Comparison of ENCODE assay signal across 33 cellular contexts in the genomic region with DNA sequence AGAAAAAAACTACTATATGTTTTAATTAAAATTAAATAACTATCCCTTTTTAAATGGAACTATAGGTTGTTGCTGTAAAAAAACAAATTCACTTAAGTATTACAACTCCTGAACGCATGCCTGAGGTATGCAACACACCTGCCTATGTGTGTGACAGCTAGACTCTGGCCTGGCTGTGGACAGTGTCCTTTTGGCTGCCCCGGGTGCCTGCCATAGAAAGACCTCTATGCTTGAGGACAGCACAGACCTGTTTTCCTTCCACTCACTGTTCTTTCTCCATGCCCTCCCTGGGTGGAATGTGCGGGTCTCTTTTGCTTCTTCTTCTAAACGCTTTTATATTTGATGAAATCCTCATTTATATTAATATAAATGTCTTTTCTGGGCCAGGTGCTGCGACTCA.
"Had no signal": no experiment of that assay in that cellular context is flagged by ENCODE, and none has a peak within 500 bp of the region (broad histone marks: within the 10 kb centered on the region; RNA-seq: fewer than 3 reads in every experiment).

No MANE protein-coding gene starts in this region.

- FAIRE-seq: TTC549 had no signal

- H3K36me3 ChIP-seq: ascending aorta, brain microvascular endothelial cell, breast epithelium had no signal

- H3K27me3 ChIP-seq: ascending aorta, brain microvascular endothelial cell, breast epithelium had no signal

- ATAC-seq: activated CD8-positive, alpha-beta memory T cell treated with anti-CD3 and anti-CD28 coated beads, Interleukin-2, amount 10 ng/mL, durations not matched to agents 7 days and 5 days; activated CD8-positive, alpha-beta T cell treated with anti-CD3 and anti-CD28 coated beads for 36 hours; activated naive CD8-positive, alpha-beta T cell treated with anti-CD3 and anti-CD28 coated beads, Interleukin-2, amount 50 U/mL, for 24 hours; T-helper 17 cell had no signal

- H3K4me1 ChIP-seq: ascending aorta, breast epithelium had no signal

- H3K9me3 ChIP-seq: ascending aorta, breast epithelium had no signal

- H3K4me3 ChIP-seq: ascending aorta, breast epithelium had no signal

- H3K4me3 Mint-ChIP-seq: activated B cell treated with CpG ODN at 0.5 μM for 24 hours; activated CD4-positive, alpha-beta memory T cell treated with anti-CD3 and anti-CD28 coated beads for 36 hours; activated CD4-positive, alpha-beta T cell treated with anti-CD3 and anti-CD28 coated beads, Interleukin-2, amount 10 ng/mL, durations not matched to agents 24 days and 14 days; activated CD8-positive, alpha-beta memory T cell treated with anti-CD3 and anti-CD28 coated beads, Interleukin-2, amount 10 ng/mL, durations not matched to agents 7 days and 5 days; activated CD8-positive, alpha-beta T cell treated with anti-CD3 and anti-CD28 coated beads for 36 hours; activated naive CD4-positive, alpha-beta T cell treated with anti-CD3 and anti-CD28 coated beads, Interleukin-2, amount 10 ng/mL, durations not matched to agents 7 days and 5 days; activated naive CD4-positive, alpha-beta T cell treated with anti-CD3 and anti-CD28 coated beads, Interleukin-2, amount 50 U/mL, for 24 hours; activated naive CD8-positive, alpha-beta T cell; activated naive CD8-positive, alpha-beta T cell treated with anti-CD3 and anti-CD28 coated beads, Interleukin-2, amount 10 ng/mL, durations not matched to agents 7 days and 5 days; activated naive CD8-positive, alpha-beta T cell treated with anti-CD3 and anti-CD28 coated beads, Interleukin-2, amount 50 U/mL, for 24 hours; activated T-cell treated with anti-CD3 and anti-CD28 coated beads, Interleukin-2, amount 50 U/mL, for 24 hours; T-helper 17 cell had no signal

- H3K4me1 Mint-ChIP-seq: activated naive CD4-positive, alpha-beta T cell treated with anti-CD3 and anti-CD28 coated beads, Interleukin-2, amount 50 U/mL, for 24 hours; activated naive CD8-positive, alpha-beta T cell treated with anti-CD3 and anti-CD28 coated beads, Interleukin-2, amount 50 U/mL, for 24 hours had no signal

- H3K27ac Mint-ChIP-seq: activated B cell treated with CpG ODN at 0.5 μM for 24 hours; activated CD4-positive, alpha-beta memory T cell treated with anti-CD3 and anti-CD28 coated beads for 36 hours; activated CD4-positive, alpha-beta T cell treated with anti-CD3 and anti-CD28 coated beads, Interleukin-2, amount 10 ng/mL, durations not matched to agents 24 days and 14 days; activated CD8-positive, alpha-beta memory T cell treated with anti-CD3 and anti-CD28 coated beads, Interleukin-2, amount 10 ng/mL, durations not matched to agents 7 days and 5 days; activated CD8-positive, alpha-beta T cell treated with anti-CD3 and anti-CD28 coated beads for 36 hours; activated naive CD4-positive, alpha-beta T cell treated with anti-CD3 and anti-CD28 coated beads, Interleukin-2, amount 10 ng/mL, durations not matched to agents 7 days and 5 days; activated naive CD4-positive, alpha-beta T cell treated with anti-CD3 and anti-CD28 coated beads, Interleukin-2, amount 50 U/mL, for 24 hours; activated naive CD8-positive, alpha-beta T cell; activated naive CD8-positive, alpha-beta T cell treated with anti-CD3 and anti-CD28 coated beads, Interleukin-2, amount 10 ng/mL, durations not matched to agents 7 days and 5 days; activated naive CD8-positive, alpha-beta T cell treated with anti-CD3 and anti-CD28 coated beads, Interleukin-2, amount 50 U/mL, for 24 hours; activated T-cell treated with anti-CD3 and anti-CD28 coated beads, Interleukin-2, amount 50 U/mL, for 24 hours; activated T-helper 2 cell treated with anti-CD3 and anti-CD28 coated beads, Interferon-gamma antibody, Interleukin-2, Interleukin-4, amounts not matched to agents 10 μg/mL and 5 μg/mL and 100 μg/mL, durations not matched to agents 14 hours and 24 hours and 36 hours had no signal

- H3K9me3 Mint-ChIP-seq: activated B cell treated with CpG ODN at 0.5 μM for 24 hours; activated CD4-positive, alpha-beta memory T cell treated with anti-CD3 and anti-CD28 coated beads for 36 hours; activated CD4-positive, alpha-beta T cell treated with anti-CD3 and anti-CD28 coated beads, Interleukin-2, amount 10 ng/mL, durations not matched to agents 24 days and 14 days; activated CD8-positive, alpha-beta T cell treated with anti-CD3 and anti-CD28 coated beads for 36 hours; activated naive CD4-positive, alpha-beta T cell treated with anti-CD3 and anti-CD28 coated beads, Interleukin-2, amount 10 ng/mL, durations not matched to agents 7 days and 5 days; activated naive CD4-positive, alpha-beta T cell treated with anti-CD3 and anti-CD28 coated beads, Interleukin-2, amount 50 U/mL, for 24 hours; activated naive CD8-positive, alpha-beta T cell treated with anti-CD3 and anti-CD28 coated beads, Interleukin-2, amount 10 ng/mL, durations not matched to agents 7 days and 5 days; activated naive CD8-positive, alpha-beta T cell treated with anti-CD3 and anti-CD28 coated beads, Interleukin-2, amount 50 U/mL, for 24 hours; activated T-cell treated with anti-CD3 and anti-CD28 coated beads, Interleukin-2, amount 50 U/mL, for 24 hours; activated T-helper 2 cell treated with anti-CD3 and anti-CD28 coated beads, Interferon-gamma antibody, Interleukin-2, Interleukin-4, amounts not matched to agents 10 μg/mL and 5 μg/mL and 100 μg/mL, durations not matched to agents 14 hours and 24 hours and 36 hours had no signal

- H3K36me3 Mint-ChIP-seq: activated CD4-positive, alpha-beta memory T cell treated with anti-CD3 and anti-CD28 coated beads for 36 hours; activated CD8-positive, alpha-beta memory T cell treated with anti-CD3 and anti-CD28 coated beads, Interleukin-2, amount 10 ng/mL, durations not matched to agents 7 days and 5 days; activated naive CD4-positive, alpha-beta T cell treated with anti-CD3 and anti-CD28 coated beads, Interleukin-2, amount 10 ng/mL, durations not matched to agents 7 days and 5 days; activated naive CD4-positive, alpha-beta T cell treated with anti-CD3 and anti-CD28 coated beads, Interleukin-2, amount 50 U/mL, for 24 hours; activated naive CD8-positive, alpha-beta T cell; activated naive CD8-positive, alpha-beta T cell treated with anti-CD3 and anti-CD28 coated beads, Interleukin-2, amount 10 ng/mL, durations not matched to agents 7 days and 5 days had no signal

- H3K27me3 Mint-ChIP-seq: activated B cell treated with CpG ODN at 0.5 μM for 24 hours; activated CD4-positive, alpha-beta memory T cell treated with anti-CD3 and anti-CD28 coated beads for 36 hours; activated CD4-positive, alpha-beta T cell treated with anti-CD3 and anti-CD28 coated beads, Interleukin-2, amount 10 ng/mL, durations not matched to agents 24 days and 14 days; activated CD8-positive, alpha-beta memory T cell treated with anti-CD3 and anti-CD28 coated beads, Interleukin-2, amount 10 ng/mL, durations not matched to agents 7 days and 5 days; activated CD8-positive, alpha-beta T cell treated with anti-CD3 and anti-CD28 coated beads for 36 hours; activated naive CD4-positive, alpha-beta T cell treated with anti-CD3 and anti-CD28 coated beads, Interleukin-2, amount 10 ng/mL, durations not matched to agents 7 days and 5 days; activated naive CD4-positive, alpha-beta T cell treated with anti-CD3 and anti-CD28 coated beads, Interleukin-2, amount 50 U/mL, for 24 hours; activated naive CD8-positive, alpha-beta T cell; activated naive CD8-positive, alpha-beta T cell treated with anti-CD3 and anti-CD28 coated beads, Interleukin-2, amount 10 ng/mL, durations not matched to agents 7 days and 5 days; activated naive CD8-positive, alpha-beta T cell treated with anti-CD3 and anti-CD28 coated beads, Interleukin-2, amount 50 U/mL, for 24 hours; activated T-cell treated with anti-CD3 and anti-CD28 coated beads, Interleukin-2, amount 50 U/mL, for 24 hours; T-helper 17 cell had no signal

- H3K27ac ChIP-seq: ascending aorta, brain microvascular endothelial cell, breast epithelium, VCaP had no signal

- DNase-seq: activated B cell treated with CpG ODN at 0.5 μM for 24 hours; activated CD4-positive, alpha-beta memory T cell treated with anti-CD3 and anti-CD28 coated beads for 36 hours; activated CD4-positive, alpha-beta T cell treated with anti-CD3 and anti-CD28 coated beads for 4 hours; activated CD4-positive, alpha-beta T cell treated with anti-CD3 and anti-CD28 coated beads, Interleukin-2, amount 10 ng/mL, durations not matched to agents 24 days and 14 days; activated CD4-positive, alpha-beta T cell treated with anti-CD3 and anti-CD28 coated beads, Interleukin-2, amount 50 U/mL, for 1 hour; activated CD4-positive, alpha-beta T cell treated with anti-CD3 and anti-CD28 coated beads, Interleukin-2, amount 50 U/mL, for 4 hours; activated CD4-positive, CD25-positive, alpha-beta regulatory T cell treated with anti-CD3 and anti-CD28 coated beads, Interleukin-2, amount 50 U/mL, for 72 hours; activated CD8-positive, alpha-beta memory T cell treated with anti-CD3 and anti-CD28 coated beads for 24 hours; activated CD8-positive, alpha-beta memory T cell treated with anti-CD3 and anti-CD28 coated beads, Interleukin-2, amount 10 ng/mL, durations not matched to agents 7 days and 5 days; activated CD8-positive, alpha-beta memory T cell treated with anti-CD3 and anti-CD28 coated beads, Interleukin-2, amount 50 U/mL, for 48 hours; activated CD8-positive, alpha-beta T cell treated with anti-CD3 and anti-CD28 coated beads for 36 hours; activated effector memory CD4-positive, alpha-beta T cell treated with Interleukin-2 at 50 U/mL for 16 hours; activated gamma-delta T cell; activated naive CD4-positive, alpha-beta T cell treated with anti-CD3 and anti-CD28 coated beads, Interleukin-2, amount 10 ng/mL, durations not matched to agents 7 days and 5 days; activated naive CD4-positive, alpha-beta T cell treated with Interleukin-2 at 50 U/mL for 16 hours; activated naive CD8-positive, alpha-beta T cell treated with anti-CD3 and anti-CD28 coated beads, Interleukin-2, amount 10 ng/mL, durations not matched to agents 7 days and 5 days; activated naive CD8-positive, alpha-beta T cell treated with anti-CD3 and anti-CD28 coated beads, Interleukin-2, amount 50 U/mL, for 24 hours; activated T-cell treated with anti-CD3 and anti-CD28 coated beads, Interleukin-2, amount 50 U/mL, for 24 hours; activated T-cell treated with anti-CD3 and anti-CD28 coated beads, Interleukin-2, amount 50 U/mL, for 48 hours; amygdala; anterior cingulate cortex; brain microvascular endothelial cell; central memory CD4-positive, alpha-beta T cell; SW 1271; T-helper 17 cell; T-helper 9 cell had no signal
